In the genomic region with DNA sequence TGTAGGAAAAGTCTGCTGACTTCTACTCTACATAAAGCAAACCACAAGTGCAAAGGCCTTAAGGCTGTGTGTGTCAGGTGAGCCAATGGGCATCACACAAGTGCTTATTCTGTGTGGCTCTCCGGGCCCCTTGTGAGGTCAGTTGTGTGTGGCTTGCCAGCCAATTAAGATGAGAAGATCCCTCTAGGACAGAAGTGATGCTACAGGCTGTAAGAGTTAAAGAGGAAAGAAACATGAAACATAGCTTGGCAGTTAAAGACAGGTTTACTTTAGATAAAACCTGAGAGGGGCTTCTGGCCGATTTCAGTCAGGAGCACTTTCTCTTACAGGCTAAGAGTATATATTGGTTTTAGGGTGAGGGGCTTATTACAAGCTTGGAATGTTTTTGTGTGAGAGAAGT, we compare ENCODE assay signal across 2 cellular contexts.
TF ChIP-seq lines count a peak whose summit lies in the region.

No MANE protein-coding gene starts in this region.

TF ChIP-seq in HepG2, 621 proteins besides CTCF, POLR2A, EP300 and RAD21 (continued from another document):
- TF ChIP-seq, protein P1, sequence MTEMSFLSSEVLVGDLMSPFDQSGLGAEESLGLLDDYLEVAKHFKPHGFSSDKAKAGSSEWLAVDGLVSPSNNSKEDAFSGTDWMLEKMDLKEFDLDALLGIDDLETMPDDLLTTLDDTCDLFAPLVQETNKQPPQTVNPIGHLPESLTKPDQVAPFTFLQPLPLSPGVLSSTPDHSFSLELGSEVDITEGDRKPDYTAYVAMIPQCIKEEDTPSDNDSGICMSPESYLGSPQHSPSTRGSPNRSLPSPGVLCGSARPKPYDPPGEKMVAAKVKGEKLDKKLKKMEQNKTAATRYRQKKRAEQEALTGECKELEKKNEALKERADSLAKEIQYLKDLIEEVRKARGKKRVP (CRISPR knock-in tag; IDR thresholded peaks at IDR 0.05), result no peak
- TF ChIP-seq ZNF280D (CRISPR knock-in tag; IDR thresholded peaks at IDR 0.05) (peak; percentile 66; the same call in 1 of the 2 replicates), CBX1 (IDR thresholded peaks at IDR 0.05; ENCODE audit: low read depth) (no peak), XBP1 (CRISPR knock-in tag; IDR thresholded peaks at IDR 0.05) (no peak), ZBTB10 (CRISPR knock-in tag; IDR thresholded peaks at IDR 0.05; ENCODE audit: borderline replicate concordance) (no peak), FOXA1 (IDR thresholded peaks at IDR 0.05) (no peak), FOXA1 (CRISPR knock-in tag; IDR thresholded peaks at IDR 0.05) (no peak), ATM (IDR thresholded peaks at IDR 0.05; ENCODE audit: borderline replicate concordance) (no peak), KLF13 (CRISPR knock-in tag; IDR thresholded peaks at IDR 0.05) (no peak), SRF (IDR thresholded peaks at IDR 0.05; ENCODE audit: low read depth, low read length) (no peak), ZNF776 (CRISPR knock-in tag; IDR thresholded peaks at IDR 0.05) (no peak), ZNF850 (CRISPR knock-in tag; conservative IDR thresholded peaks at IDR 0.05) (peak; percentile 99), MXI1 (IDR thresholded peaks at IDR 0.05; ENCODE audit: borderline replicate concordance, low read depth, low read length) (no peak)

TF ChIP-seq in K562, 482 proteins besides CTCF, POLR2A, EP300 and RAD21:
- TF ChIP-seq, protein P2, sequence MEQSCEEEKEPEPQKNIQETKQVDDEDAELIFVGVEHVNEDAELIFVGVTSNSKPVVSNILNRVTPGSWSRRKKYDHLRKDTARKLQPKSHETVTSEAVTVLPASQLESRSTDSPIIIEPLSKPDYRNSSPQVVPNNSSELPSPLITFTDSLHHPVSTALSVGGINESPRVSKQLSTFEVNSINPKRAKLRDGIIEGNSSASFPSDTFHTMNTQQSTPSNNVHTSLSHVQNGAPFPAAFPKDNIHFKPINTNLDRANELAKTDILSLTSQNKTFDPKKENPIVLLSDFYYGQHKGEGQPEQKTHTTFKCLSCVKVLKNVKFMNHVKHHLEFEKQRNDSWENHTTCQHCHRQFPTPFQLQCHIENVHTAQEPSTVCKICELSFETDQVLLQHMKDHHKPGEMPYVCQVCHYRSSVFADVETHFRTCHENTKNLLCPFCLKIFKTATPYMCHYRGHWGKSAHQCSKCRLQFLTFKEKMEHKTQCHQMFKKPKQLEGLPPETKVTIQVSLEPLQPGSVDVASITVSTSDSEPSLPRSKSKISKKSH (CRISPR knock-in tag; IDR thresholded peaks at IDR 0.05), result peak; percentile 89; the same call in 1 of the 2 replicates
- TF ChIP-seq RBM25 (IDR thresholded peaks at IDR 0.05; ENCODE audit: low read depth, low read length, severe bottlenecking) (peak; percentile 7), ADNP (tag; IDR thresholded peaks at IDR 0.05) (no peak), ZNF280A (IDR thresholded peaks at IDR 0.05; ENCODE audit: low read depth, partially characterized antibody) (peak; percentile 57), CBX5 (IDR thresholded peaks at IDR 0.05; ENCODE audit: borderline replicate concordance, low read depth) (peak; percentile 53; the same call in 1 of the 2 replicates), HLTF (IDR thresholded peaks at IDR 0.05) (peak; percentile 99), HSF4 (CRISPR knock-in tag; IDR thresholded peaks at IDR 0.05; ENCODE audit: borderline replicate concordance) (no peak), TRIM28 (IDR thresholded peaks at IDR 0.05) (peak; percentile 74)
- TF ChIP-seq, protein P3, sequence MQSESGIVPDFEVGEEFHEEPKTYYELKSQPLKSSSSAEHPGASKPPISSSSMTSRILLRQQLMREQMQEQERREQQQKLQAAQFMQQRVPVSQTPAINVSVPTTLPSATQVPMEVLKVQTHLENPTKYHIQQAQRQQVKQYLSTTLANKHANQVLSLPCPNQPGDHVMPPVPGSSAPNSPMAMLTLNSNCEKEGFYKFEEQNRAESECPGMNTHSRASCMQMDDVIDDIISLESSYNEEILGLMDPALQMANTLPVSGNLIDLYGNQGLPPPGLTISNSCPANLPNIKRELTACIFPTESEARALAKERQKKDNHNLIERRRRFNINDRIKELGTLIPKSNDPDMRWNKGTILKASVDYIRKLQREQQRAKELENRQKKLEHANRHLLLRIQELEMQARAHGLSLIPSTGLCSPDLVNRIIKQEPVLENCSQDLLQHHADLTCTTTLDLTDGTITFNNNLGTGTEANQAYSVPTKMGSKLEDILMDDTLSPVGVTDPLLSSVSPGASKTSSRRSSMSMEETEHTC (IDR thresholded peaks at IDR 0.05), result no peak
